Comparison of ENCODE assay signal across 1 cellular context in the genomic region with DNA sequence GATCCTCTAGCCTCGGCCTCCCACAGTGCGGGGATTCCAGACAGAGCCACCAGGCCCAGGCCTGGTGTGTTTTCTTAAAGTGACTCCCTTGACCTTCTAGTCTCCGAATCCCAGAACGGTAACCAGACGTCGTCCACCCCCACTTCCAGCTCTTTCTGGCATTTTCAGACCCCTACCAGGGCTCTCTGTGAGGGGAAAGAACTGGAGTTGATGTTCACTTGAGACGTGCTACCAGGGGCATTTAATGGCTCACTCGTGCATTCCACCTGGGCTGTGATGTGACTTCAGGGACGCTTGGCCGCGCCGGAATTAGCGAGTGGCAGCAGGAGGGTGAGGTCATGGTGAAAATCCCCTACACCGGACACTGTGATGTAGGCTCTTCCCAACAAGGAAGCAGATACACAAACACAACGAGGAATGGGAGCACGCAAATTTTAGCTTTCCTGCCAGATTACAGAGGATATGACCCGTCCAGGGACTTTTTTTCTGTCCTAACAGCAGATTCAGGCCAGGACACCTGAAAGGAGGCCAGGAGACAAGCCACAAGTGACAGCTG.
TF ChIP-seq lines count a peak whose summit lies in the region.

No MANE protein-coding gene starts in this region.

TF ChIP-seq in GM12878, 131 proteins besides CTCF, POLR2A, EP300 and RAD21 (continued from another document):
- TF ChIP-seq, protein P1, sequence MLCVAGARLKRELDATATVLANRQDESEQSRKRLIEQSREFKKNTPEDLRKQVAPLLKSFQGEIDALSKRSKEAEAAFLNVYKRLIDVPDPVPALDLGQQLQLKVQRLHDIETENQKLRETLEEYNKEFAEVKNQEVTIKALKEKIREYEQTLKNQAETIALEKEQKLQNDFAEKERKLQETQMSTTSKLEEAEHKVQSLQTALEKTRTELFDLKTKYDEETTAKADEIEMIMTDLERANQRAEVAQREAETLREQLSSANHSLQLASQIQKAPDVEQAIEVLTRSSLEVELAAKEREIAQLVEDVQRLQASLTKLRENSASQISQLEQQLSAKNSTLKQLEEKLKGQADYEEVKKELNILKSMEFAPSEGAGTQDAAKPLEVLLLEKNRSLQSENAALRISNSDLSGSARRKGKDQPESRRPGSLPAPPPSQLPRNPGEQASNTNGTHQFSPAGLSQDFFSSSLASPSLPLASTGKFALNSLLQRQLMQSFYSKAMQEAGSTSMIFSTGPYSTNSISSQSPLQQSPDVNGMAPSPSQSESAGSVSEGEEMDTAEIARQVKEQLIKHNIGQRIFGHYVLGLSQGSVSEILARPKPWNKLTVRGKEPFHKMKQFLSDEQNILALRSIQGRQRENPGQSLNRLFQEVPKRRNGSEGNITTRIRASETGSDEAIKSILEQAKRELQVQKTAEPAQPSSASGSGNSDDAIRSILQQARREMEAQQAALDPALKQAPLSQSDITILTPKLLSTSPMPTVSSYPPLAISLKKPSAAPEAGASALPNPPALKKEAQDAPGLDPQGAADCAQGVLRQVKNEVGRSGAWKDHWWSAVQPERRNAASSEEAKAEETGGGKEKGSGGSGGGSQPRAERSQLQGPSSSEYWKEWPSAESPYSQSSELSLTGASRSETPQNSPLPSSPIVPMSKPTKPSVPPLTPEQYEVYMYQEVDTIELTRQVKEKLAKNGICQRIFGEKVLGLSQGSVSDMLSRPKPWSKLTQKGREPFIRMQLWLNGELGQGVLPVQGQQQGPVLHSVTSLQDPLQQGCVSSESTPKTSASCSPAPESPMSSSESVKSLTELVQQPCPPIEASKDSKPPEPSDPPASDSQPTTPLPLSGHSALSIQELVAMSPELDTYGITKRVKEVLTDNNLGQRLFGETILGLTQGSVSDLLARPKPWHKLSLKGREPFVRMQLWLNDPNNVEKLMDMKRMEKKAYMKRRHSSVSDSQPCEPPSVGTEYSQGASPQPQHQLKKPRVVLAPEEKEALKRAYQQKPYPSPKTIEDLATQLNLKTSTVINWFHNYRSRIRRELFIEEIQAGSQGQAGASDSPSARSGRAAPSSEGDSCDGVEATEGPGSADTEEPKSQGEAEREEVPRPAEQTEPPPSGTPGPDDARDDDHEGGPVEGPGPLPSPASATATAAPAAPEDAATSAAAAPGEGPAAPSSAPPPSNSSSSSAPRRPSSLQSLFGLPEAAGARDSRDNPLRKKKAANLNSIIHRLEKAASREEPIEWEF (IDR thresholded peaks at IDR 0.05; ENCODE audit: insufficient replicate concordance, low read depth, low read length) = no peak
- TF ChIP-seq, protein P2, sequence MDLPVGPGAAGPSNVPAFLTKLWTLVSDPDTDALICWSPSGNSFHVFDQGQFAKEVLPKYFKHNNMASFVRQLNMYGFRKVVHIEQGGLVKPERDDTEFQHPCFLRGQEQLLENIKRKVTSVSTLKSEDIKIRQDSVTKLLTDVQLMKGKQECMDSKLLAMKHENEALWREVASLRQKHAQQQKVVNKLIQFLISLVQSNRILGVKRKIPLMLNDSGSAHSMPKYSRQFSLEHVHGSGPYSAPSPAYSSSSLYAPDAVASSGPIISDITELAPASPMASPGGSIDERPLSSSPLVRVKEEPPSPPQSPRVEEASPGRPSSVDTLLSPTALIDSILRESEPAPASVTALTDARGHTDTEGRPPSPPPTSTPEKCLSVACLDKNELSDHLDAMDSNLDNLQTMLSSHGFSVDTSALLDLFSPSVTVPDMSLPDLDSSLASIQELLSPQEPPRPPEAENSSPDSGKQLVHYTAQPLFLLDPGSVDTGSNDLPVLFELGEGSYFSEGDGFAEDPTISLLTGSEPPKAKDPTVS (IDR thresholded peaks at IDR 0.05; ENCODE audit: low read depth, low read length) = no peak
- TF ChIP-seq, protein P3, sequence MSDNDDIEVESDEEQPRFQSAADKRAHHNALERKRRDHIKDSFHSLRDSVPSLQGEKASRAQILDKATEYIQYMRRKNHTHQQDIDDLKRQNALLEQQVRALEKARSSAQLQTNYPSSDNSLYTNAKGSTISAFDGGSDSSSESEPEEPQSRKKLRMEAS (IDR thresholded peaks at IDR 0.05; ENCODE audit: low read depth, low read length) = no peak
- TF ChIP-seq JUNB (IDR thresholded peaks at IDR 0.05) (no peak), SPI1 (IDR thresholded peaks at IDR 0.05; ENCODE audit: borderline replicate concordance, insufficient read depth, low read depth, low read length) (no peak), NFXL1 (IDR thresholded peaks at IDR 0.05; ENCODE audit: borderline replicate concordance) (no peak), ZNF207 (IDR thresholded peaks at IDR 0.05; ENCODE audit: borderline replicate concordance) (no peak), STAT3 (IDR thresholded peaks at IDR 0.05; ENCODE audit: low read depth, low read length) (no peak), ZNF274 (IDR thresholded peaks at IDR 0.05; ENCODE audit: insufficient read depth, insufficient read length) (no peak), EGR1 (IDR thresholded peaks at IDR 0.05; ENCODE audit: borderline replicate concordance in 1 of 2, low read depth in 2 of 2, low read length in 2 of 2) (no peak), NR2C2 (IDR thresholded peaks at IDR 0.05; ENCODE audit: borderline replicate concordance, control insufficient read depth, insufficient read length, low read depth) (no peak), CHD4 (IDR thresholded peaks at IDR 0.05) (no peak), MTA3 (IDR thresholded peaks at IDR 0.05; ENCODE audit: borderline replicate concordance, low read length) (no peak), PAX5 (IDR thresholded peaks at IDR 0.05; ENCODE audit: borderline replicate concordance, low read depth, low read length) (no peak), ZNF622 (IDR thresholded peaks at IDR 0.05) (no peak), SRF (IDR thresholded peaks at IDR 0.05; ENCODE audit: low read depth in 2 of 2, low read length in 2 of 2) (no peak)
- TF ChIP-seq, protein P4, sequence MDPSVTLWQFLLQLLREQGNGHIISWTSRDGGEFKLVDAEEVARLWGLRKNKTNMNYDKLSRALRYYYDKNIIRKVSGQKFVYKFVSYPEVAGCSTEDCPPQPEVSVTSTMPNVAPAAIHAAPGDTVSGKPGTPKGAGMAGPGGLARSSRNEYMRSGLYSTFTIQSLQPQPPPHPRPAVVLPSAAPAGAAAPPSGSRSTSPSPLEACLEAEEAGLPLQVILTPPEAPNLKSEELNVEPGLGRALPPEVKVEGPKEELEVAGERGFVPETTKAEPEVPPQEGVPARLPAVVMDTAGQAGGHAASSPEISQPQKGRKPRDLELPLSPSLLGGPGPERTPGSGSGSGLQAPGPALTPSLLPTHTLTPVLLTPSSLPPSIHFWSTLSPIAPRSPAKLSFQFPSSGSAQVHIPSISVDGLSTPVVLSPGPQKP (IDR thresholded peaks at IDR 0.05; ENCODE audit: low read depth, low read length) = no peak
- TF ChIP-seq, protein P5, sequence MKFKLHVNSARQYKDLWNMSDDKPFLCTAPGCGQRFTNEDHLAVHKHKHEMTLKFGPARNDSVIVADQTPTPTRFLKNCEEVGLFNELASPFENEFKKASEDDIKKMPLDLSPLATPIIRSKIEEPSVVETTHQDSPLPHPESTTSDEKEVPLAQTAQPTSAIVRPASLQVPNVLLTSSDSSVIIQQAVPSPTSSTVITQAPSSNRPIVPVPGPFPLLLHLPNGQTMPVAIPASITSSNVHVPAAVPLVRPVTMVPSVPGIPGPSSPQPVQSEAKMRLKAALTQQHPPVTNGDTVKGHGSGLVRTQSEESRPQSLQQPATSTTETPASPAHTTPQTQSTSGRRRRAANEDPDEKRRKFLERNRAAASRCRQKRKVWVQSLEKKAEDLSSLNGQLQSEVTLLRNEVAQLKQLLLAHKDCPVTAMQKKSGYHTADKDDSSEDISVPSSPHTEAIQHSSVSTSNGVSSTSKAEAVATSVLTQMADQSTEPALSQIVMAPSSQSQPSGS (IDR thresholded peaks at IDR 0.05; ENCODE audit: low read length) = no peak
